In the genomic region with DNA sequence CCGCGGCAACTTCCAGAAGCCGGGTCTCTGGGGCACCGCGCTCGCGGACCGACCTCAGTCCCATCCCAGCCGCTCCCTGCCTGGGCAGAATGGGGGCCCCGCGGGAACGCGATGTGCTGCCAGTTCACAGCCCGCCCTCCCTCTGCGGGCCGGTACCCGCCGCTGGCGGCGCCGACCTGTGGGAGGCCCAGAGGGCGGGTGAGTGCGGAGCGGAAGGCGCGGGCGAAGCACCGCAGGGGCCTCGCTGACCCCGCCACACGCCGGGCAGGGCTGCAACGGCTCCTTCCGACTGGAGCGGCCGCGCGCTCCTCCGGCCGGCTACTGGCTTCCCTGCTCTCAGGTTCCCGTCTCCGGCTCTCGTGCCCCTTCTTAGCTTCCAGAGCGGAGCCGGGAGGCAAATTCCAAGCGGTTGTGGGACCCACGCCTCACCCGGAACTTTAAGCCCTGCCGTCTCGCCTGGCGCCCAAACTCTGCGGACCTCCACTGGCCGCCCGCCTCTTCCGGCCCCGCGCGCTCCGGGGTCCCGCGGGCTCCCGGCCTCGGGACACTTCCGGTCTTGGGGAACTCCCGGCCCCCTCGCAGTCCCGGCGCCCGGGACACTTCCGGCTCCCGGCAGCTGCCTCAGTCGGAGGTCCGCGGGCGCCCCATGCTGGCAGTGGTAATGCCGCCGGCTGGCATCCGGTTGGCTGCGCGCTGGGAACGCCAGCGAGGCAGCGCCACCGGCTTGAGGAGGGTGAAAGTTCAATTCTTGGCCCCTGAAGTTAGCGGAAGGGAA, we compare ENCODE assay signal across 8 cellular contexts. TPM values are rescaled to one million over a fixed set of nuclear protein-coding genes. Genes with fewer than 3 reads are reported as not detected.
A peak's percentile ranks its signal among the peaks of the same experiment; 100 is the strongest.
DNase-seq lines count a peak whose midpoint lies in the region; ATAC-seq lines count a peak whose summit lies in the region.

CYREN (minus strand) TSS at position 485 of the 775 bp plus-strand sequence. CDS start 1,785 bp downstream, outside the sequence.

- ATAC-seq in GM21381 (IDR thresholded peaks at IDR 0.05; ENCODE audit: unreplicated experiment) = peak; percentile 77
- ATAC-seq in activated CD8-positive, alpha-beta memory T cell treated with anti-CD3 and anti-CD28 coated beads, Interleukin-2, amount 10 ng/mL, durations not matched to agents 7 days and 5 days = peak; percentile 85

- DNase-seq in Caki2 (ENCODE audit: low read depth) (peak; percentile 97), HUDEP-2 (lab: John Stamatoyannopoulos, UW; ENCODE audit: unreplicated experiment in 76 of 76) (peak in 75 of 76 experiments; percentile 41 to 96 (median 87)), NOMO-1 treated with dmso at 0.1 percent for 144 hours (lab: John Stamatoyannopoulos, UW; ENCODE audit: unreplicated experiment) (peak; percentile 74), midbrain (lab: John Stamatoyannopoulos, UW) (peak; percentile 94)
- DNase-seq in activated CD8-positive, alpha-beta memory T cell treated with anti-CD3 and anti-CD28 coated beads, Interleukin-2, amount 10 ng/mL, durations not matched to agents 7 days and 5 days = peak; percentile 94
- DNase-seq in stimulated activated CD8-positive, alpha-beta memory T cell treated with anti-CD3 and anti-CD28 coated beads, Interleukin-2, amount 100 ng/mL, for 1 hour (ENCODE audit: low read depth in 2 of 2) = peak; percentile 80 to 83

- peak within 1 kb of the TSS; percentile 92 for H3K27ac Mint-ChIP-seq in activated CD8-positive, alpha-beta memory T cell treated with anti-CD3 and anti-CD28 coated beads, Interleukin-2, amount 10 ng/mL, durations not matched to agents 7 days and 5 days

- H3K27me3 Mint-ChIP-seq in activated CD8-positive, alpha-beta memory T cell treated with anti-CD3 and anti-CD28 coated beads, Interleukin-2, amount 10 ng/mL, durations not matched to agents 7 days and 5 days = no peaks in the 10 kb centered on the region

- no peaks in the 10 kb centered on the region for H3K9me3 Mint-ChIP-seq in activated CD8-positive, alpha-beta memory T cell treated with anti-CD3 and anti-CD28 coated beads, Interleukin-2, amount 10 ng/mL, durations not matched to agents 7 days and 5 days (ENCODE audit: low read depth)

- peaks cover 33% of the 10 kb centered on the region for H3K36me3 Mint-ChIP-seq in activated CD8-positive, alpha-beta memory T cell treated with anti-CD3 and anti-CD28 coated beads, Interleukin-2, amount 10 ng/mL, durations not matched to agents 7 days and 5 days

- in situ Hi-C loops in Caki2 (cut with HindIII; ENCODE audit: low pct_unique_long_range_greater_than_20kb, low sequenced_read_pairs) = no loop called here
- in situ Hi-C loops in endometrial microvascular endothelial cells (cut with HindIII; ENCODE audit: inconsistent ontology term, low pct_unique_long_range_greater_than_20kb, low sequenced_read_pairs) = loop anchor here (25.0 kb wide), 1 partner anchor 183 kb away; the partner anchor contains the start of gene AGBL3

- H3K4me1 Mint-ChIP-seq in activated CD8-positive, alpha-beta memory T cell treated with anti-CD3 and anti-CD28 coated beads, Interleukin-2, amount 10 ng/mL, durations not matched to agents 7 days and 5 days = peaks cover 43% of the 10 kb centered on the region

- H3K4me3 Mint-ChIP-seq in activated CD8-positive, alpha-beta memory T cell treated with anti-CD3 and anti-CD28 coated beads, Interleukin-2, amount 10 ng/mL, durations not matched to agents 7 days and 5 days = peak within 1 kb of the TSS; percentile 90

- CTCF ChIA-PET in activated CD8-positive, alpha-beta memory T cell treated with anti-CD3 and anti-CD28 coated beads, Interleukin-2, amount 10 ng/mL, durations not matched to agents 7 days and 5 days (lab: Charles Lee) = interaction anchor here (0.8 to 6.4 kb wide), 16 partner anchors 9 to 898 kb away, joined by 3 to 65 read pairs (median 4); partner anchors contain the start of genes AGBL3 and TMEM140

RNA-seq across cellular contexts. Expression of gene CYREN, which starts in this region (rescaled TPM):
- 78.9 and 131 TPM in 2 replicates for total RNA-seq in Caki2 (2014; rRNA removed; shearing (Covaris generic); ENCODE audit: low replicate concordance)
- 10 to 100 TPM; 33.2 to 46.0 TPM for total RNA-seq in activated CD8-positive, alpha-beta memory T cell treated with anti-CD3 and anti-CD28 coated beads, Interleukin-2, amount 10 ng/mL, durations not matched to agents 7 days and 5 days
- 22.7 TPM for total RNA-seq in endometrial microvascular endothelial cells (ENCODE audit: inconsistent ontology term)

Comparison
In these comparisons a context has a peak if more than half of its experiments do, and no peak if none do; other contexts are left out.
1. Peak in every context shown above with its lines: DNase-seq and ATAC-seq.